ENCODE assay signal across 1 cellular context in the genomic region with DNA sequence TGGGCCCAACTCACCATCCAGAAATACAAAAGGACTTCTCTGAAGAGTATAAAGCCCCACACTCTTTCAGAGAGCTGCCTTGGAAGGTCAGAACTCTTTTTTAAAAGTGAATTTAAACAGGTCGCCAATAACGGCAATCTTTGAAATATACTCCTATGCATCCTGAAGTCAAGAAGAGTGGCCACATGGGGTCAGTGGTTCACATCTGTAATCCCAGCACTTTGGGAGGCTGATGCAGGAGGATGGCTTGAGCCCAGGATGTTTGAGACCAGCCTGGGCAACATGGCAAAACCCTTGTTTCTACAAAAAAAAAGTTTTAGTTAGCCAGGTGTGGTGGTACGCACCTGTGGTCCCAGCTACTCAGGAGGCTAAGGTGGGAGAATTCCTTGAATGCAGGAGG.
TF ChIP-seq lines count a peak whose summit lies in the region.

No MANE protein-coding gene starts in this region.

TF ChIP-seq in K562, 482 proteins besides CTCF, POLR2A, EP300 and RAD21 (continued from another document):
- TF ChIP-seq ZNF395 (CRISPR knock-in tag; IDR thresholded peaks at IDR 0.05) (no peak), TCF3 (CRISPR knock-in tag; IDR thresholded peaks at IDR 0.05) (no peak), ZNF124 (CRISPR knock-in tag; IDR thresholded peaks at IDR 0.05) (no peak), HDGF (IDR thresholded peaks at IDR 0.05) (no peak), EHMT2 (IDR thresholded peaks at IDR 0.05) (no peak), E2F3 (CRISPR knock-in tag; IDR thresholded peaks at IDR 0.05) (no peak)
- TF ChIP-seq, protein P1, sequence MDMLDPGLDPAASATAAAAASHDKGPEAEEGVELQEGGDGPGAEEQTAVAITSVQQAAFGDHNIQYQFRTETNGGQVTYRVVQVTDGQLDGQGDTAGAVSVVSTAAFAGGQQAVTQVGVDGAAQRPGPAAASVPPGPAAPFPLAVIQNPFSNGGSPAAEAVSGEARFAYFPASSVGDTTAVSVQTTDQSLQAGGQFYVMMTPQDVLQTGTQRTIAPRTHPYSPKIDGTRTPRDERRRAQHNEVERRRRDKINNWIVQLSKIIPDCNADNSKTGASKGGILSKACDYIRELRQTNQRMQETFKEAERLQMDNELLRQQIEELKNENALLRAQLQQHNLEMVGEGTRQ (CRISPR knock-in tag; IDR thresholded peaks at IDR 0.05): no peak
- TF ChIP-seq, protein P2, sequence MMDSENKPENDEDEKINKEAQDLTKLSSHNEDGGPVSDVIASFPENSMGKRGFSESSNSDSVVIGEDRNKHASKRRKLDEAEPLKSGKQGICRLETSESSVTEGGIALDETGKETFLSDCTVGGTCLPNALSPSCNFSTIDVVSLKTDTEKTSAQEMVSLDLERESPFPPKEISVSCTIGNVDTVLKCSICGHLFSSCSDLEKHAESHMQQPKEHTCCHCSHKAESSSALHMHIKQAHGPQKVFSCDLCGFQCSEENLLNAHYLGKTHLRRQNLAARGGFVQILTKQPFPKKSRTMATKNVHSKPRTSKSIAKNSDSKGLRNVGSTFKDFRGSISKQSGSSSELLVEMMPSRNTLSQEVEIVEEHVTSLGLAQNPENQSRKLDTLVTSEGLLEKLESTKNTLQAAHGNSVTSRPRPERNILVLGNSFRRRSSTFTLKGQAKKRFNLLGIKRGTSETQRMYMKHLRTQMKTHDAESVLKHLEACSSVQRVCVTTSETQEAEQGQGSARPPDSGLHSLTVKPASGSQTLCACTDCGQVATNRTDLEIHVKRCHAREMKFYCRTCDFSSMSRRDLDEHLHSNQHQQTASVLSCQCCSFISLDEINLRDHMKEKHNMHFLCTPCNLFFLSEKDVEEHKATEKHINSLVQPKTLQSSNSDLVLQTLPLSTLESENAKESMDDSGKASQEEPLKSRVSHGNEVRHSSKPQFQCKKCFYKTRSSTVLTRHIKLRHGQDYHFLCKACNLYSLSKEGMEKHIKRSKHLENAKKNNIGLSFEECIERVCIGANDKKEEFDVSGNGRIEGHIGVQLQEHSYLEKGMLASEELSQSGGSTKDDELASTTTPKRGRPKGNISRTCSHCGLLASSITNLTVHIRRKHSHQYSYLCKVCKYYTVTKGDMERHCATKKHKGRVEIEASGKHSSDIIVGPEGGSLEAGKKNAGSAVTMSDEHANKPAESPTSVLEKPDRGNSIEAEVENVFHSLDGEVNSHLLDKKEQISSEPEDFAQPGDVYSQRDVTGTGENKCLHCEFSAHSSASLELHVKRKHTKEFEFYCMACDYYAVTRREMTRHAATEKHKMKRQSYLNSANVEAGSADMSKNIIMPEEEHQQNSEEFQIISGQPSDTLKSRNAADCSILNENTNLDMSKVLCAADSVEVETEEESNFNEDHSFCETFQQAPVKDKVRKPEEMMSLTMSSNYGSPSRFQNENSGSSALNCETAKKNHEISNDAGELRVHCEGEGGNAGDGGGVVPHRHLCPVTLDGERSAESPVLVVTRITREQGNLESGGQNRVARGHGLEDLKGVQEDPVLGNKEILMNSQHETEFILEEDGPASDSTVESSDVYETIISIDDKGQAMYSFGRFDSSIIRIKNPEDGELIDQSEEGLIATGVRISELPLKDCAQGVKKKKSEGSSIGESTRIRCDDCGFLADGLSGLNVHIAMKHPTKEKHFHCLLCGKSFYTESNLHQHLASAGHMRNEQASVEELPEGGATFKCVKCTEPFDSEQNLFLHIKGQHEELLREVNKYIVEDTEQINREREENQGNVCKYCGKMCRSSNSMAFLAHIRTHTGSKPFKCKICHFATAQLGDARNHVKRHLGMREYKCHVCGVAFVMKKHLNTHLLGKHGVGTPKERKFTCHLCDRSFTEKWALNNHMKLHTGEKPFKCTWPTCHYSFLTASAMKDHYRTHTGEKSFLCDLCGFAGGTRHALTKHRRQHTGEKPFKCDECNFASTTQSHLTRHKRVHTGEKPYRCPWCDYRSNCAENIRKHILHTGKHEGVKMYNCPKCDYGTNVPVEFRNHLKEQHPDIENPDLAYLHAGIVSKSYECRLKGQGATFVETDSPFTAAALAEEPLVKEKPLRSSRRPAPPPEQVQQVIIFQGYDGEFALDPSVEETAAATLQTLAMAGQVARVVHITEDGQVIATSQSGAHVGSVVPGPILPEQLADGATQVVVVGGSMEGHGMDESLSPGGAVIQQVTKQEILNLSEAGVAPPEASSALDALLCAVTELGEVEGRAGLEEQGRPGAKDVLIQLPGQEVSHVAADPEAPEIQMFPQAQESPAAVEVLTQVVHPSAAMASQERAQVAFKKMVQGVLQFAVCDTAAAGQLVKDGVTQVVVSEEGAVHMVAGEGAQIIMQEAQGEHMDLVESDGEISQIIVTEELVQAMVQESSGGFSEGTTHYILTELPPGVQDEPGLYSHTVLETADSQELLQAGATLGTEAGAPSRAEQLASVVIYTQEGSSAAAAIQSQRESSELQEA (IDR thresholded peaks at IDR 0.05; ENCODE audit: low read depth): no peak
- TF ChIP-seq, protein P3, sequence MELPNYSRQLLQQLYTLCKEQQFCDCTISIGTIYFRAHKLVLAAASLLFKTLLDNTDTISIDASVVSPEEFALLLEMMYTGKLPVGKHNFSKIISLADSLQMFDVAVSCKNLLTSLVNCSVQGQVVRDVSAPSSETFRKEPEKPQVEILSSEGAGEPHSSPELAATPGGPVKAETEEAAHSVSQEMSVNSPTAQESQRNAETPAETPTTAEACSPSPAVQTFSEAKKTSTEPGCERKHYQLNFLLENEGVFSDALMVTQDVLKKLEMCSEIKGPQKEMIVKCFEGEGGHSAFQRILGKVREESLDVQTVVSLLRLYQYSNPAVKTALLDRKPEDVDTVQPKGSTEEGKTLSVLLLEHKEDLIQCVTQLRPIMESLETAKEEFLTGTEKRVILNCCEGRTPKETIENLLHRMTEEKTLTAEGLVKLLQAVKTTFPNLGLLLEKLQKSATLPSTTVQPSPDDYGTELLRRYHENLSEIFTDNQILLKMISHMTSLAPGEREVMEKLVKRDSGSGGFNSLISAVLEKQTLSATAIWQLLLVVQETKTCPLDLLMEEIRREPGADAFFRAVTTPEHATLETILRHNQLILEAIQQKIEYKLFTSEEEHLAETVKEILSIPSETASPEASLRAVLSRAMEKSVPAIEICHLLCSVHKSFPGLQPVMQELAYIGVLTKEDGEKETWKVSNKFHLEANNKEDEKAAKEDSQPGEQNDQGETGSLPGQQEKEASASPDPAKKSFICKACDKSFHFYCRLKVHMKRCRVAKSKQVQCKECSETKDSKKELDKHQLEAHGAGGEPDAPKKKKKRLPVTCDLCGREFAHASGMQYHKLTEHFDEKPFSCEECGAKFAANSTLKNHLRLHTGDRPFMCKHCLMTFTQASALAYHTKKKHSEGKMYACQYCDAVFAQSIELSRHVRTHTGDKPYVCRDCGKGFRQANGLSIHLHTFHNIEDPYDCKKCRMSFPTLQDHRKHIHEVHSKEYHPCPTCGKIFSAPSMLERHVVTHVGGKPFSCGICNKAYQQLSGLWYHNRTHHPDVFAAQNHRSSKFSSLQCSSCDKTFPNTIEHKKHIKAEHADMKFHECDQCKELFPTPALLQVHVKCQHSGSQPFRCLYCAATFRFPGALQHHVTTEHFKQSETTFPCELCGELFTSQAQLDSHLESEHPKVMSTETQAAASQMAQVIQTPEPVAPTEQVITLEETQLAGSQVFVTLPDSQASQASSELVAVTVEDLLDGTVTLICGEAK (IDR thresholded peaks at IDR 0.05): no peak
- TF ChIP-seq, protein P3 (CRISPR knock-in tag; IDR thresholded peaks at IDR 0.05): no peak
